ENCODE assay signal across 31 cellular contexts in genomic region chr16:68519225-68519745, GRCh38.
"Had no signal": no experiment of that assay in that cellular context is flagged by ENCODE, and none has a peak within 500 bp of the region (broad histone marks: within the 10 kb centered on the region; RNA-seq: fewer than 3 reads in every experiment).

No MANE protein-coding gene starts in this region.

- H2AFZ ChIP-seq: PC-9 had no signal

- H3K9me3 ChIP-seq: body of pancreas, breast epithelium had no signal

- DNase-seq: activated B cell treated with CpG ODN at 0.5 μM for 24 hours; activated CD4-positive, alpha-beta T cell treated with anti-CD3 and anti-CD28 coated beads for 1 hour; activated CD4-positive, alpha-beta T cell treated with anti-CD3 and anti-CD28 coated beads for 48 hours; activated CD8-positive, alpha-beta T cell treated with anti-CD3 and anti-CD28 coated beads for 36 hours; activated gamma-delta T cell; activated naive CD4-positive, alpha-beta T cell treated with Interleukin-2 at 50 U/mL for 16 hours; activated naive CD8-positive, alpha-beta T cell treated with anti-CD3 and anti-CD28 coated beads, Interleukin-2, amount 10 ng/mL, durations not matched to agents 7 days and 5 days; activated T-cell treated with anti-CD3 and anti-CD28 coated beads, Interleukin-2, amount 50 U/mL, for 1 hour; activated T-cell treated with anti-CD3 and anti-CD28 coated beads, Interleukin-2, amount 50 U/mL, for 72 hours; body of pancreas; NCI-H1092; NCI-H1436 treated with DMSO at 0.1 percent for 48 hours; NCI-H1694 treated with DMSO at 0.1 percent for 48 hours; NCI-H2029; NCI-H510A; NCI-H526; NCI-H748 treated with DMSO at 0.1 percent for 48 hours; NK-92 treated with Interleukin-12 subunit alpha and Interleukin-12 subunit beta, amount 100 ng/mL, for 24 hours; PC-9; SIG-M5; T-cell; T-helper 2 cell; T-helper 9 cell had no signal

- H3K4me3 ChIP-seq: body of pancreas, breast epithelium, PC-9 had no signal

- H3K36me3 ChIP-seq: breast epithelium had no signal

- FAIRE-seq: astrocyte, RCC 7860, TTC549 had no signal

- H3K27me3 ChIP-seq: body of pancreas, breast epithelium had no signal

- H3K4me1 ChIP-seq: breast epithelium had no signal

- H3K27ac ChIP-seq: body of pancreas, breast epithelium, KMS-11, PC-9, RWPE1 had no signal

- H3K9ac ChIP-seq: KMS-11 had no signal

- ATAC-seq: activated CD8-positive, alpha-beta T cell treated with anti-CD3 and anti-CD28 coated beads for 36 hours; activated T-cell treated with anti-CD3 and anti-CD28 coated beads, Interleukin-2, amount 50 U/mL, for 72 hours; body of pancreas; Right ventricle myocardium inferior; SK-N-SH treated with all-trans-retinoic acid at 6 μM for 48 hours; T-cell had no signal

- H3K4me2 ChIP-seq: PC-9 had no signal
